In the genomic region with DNA sequence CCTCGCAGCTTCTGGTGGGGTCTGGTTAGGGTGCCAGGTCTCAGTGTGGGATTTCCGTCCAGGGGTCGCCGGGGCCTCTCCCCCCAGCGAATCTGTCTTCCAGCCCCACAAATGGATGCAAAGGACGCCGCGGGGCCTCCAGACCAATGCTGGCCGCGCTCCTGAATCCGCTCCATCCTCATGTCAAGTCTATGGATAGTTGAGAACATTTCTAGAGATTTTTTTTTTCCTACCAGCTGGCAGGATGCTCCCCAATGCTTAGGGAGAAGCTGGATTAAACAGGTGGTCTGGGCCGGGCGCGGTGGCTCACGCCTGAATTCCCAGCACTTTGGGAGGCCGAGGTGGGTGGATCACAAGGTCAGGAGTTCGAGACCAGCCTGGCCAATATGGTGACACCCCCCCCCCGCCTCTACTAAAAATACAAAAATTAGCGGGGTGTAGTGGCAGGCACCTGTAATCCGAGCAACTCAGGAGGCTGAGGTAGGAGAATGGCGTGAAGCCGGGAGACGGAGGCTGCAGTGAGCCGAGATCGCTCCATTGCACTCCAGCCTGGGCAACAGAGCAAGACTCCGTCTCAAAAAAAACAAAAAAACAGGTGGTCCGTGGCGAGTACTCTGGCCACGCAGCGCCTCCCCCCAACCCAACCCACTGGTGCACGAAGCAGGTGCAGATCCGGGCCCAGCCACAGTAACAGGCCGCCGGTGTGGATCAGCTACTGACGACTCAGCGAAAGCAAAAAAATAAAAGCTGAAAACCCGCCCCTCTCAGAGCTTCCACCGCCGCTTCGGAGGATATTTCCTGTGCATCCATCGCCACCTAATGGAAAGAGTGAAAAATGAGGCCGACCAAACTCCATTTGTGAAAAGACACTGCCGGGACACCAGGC, we compare ENCODE assay signal across 8 cellular contexts. TPM values are rescaled to one million over a fixed set of nuclear protein-coding genes. Genes with fewer than 3 reads are reported as not detected.
DNase-seq lines count a peak whose midpoint lies in the region; ATAC-seq, FAIRE-seq and TF ChIP-seq lines count a peak whose summit lies in the region.

No MANE protein-coding gene starts in this region.

- H3K4me3 ChIP-seq in adipocyte (ENCODE audit: low read length) (peak overlapping the region; percentile 77), upper lobe of left lung (peak overlapping the region in 3 of 4 donors; percentile 79 to 88 (median 81))

- H3K36me3 ChIP-seq in adipocyte (ENCODE audit: control insufficient read depth, insufficient read depth, low read length, severe bottlenecking) (no peaks in the 10 kb centered on the region), upper lobe of left lung (no peaks in the 10 kb centered on the region)

- no peak for TF ChIP-seq EP300 in upper lobe of left lung (IDR thresholded peaks at IDR 0.05)

- peak; percentile 76 for DNase-seq in NCI-H1105 treated with DMSO at 0.1 percent for 48 hours (lab: John Stamatoyannopoulos, UW)
- peak; percentile 75 for DNase-seq in T follicular helper cell (ENCODE audit: low read depth)
- DNase-seq in adipocyte (ENCODE audit: low read depth), result peak; percentile 97
- peak; percentile 77 for DNase-seq in left cardiac atrium
- DNase-seq in posterior cingulate gyrus, result peak; percentile 57 to 95 (median 72)
- DNase-seq in upper lobe of left lung, result peak; percentile 73 to 76

- peak overlapping the region; percentile 67 to 87 (median 77) for H3K27ac ChIP-seq in upper lobe of left lung

- intact Hi-C loops in left cardiac atrium (cut with DNase I) (loop anchor here (2.0 to 5.0 kb wide), 2 partner anchors 186 to 198 kb away; a partner anchor contains a TSS), posterior cingulate gyrus (cut with DNase I) (loop anchor here (1.0 kb wide), 1 partner anchor 185 kb away; no protein-coding TSS in a partner anchor)

- 25 to 27% methylated on average over 37 to 43 of the region's 43 CpGs for WGBS in upper lobe of left lung, 2 donors

- H3K9ac ChIP-seq in adipocyte (ENCODE audit: low read length), result peak overlapping the region; percentile 72

- H3K4me1 ChIP-seq in adipocyte (ENCODE audit: control insufficient read depth, insufficient read depth, low read length) (peaks cover 18% of the 10 kb centered on the region), upper lobe of left lung (peaks cover 15 to 35% (median 21%) of the 10 kb centered on the region in 4 donors)

- H3K27me3 ChIP-seq in adipocyte (replicated peaks; ENCODE audit: control insufficient read depth, insufficient read depth, low read length) (no peaks in the 10 kb centered on the region), upper lobe of left lung (peaks cover 0 to 4% (median 0%) of the 10 kb centered on the region in 4 donors)

- TF ChIP-seq CTCF in upper lobe of left lung (IDR thresholded peaks at IDR 0.05), result peak; percentile 67 to 81 (median 70)

- TF ChIP-seq POLR2A in upper lobe of left lung (IDR thresholded peaks at IDR 0.05), result no peak

- FAIRE-seq in A204.1 (lab: Jason Lieb, UNC), result peak; percentile 94

- H3K9me3 ChIP-seq in adipocyte (ENCODE audit: control insufficient read depth, low read length) (no peaks in the 10 kb centered on the region), upper lobe of left lung (no peaks in the 10 kb centered on the region)

- ATAC-seq in GM19395 (IDR thresholded peaks at IDR 0.05; ENCODE audit: unreplicated experiment) (peak; percentile 63), left cardiac atrium (peak; percentile 61 to 76), upper lobe of left lung (ENCODE audit: low FRiP score in 2 of 2) (peak; percentile 85 to 90)

RNA-seq across cellular contexts. Expression of a gene that starts 1.1 kb away (rescaled TPM):
- total RNA-seq in left cardiac atrium (10 to 100 TPM; 16.7 to 20.8 TPM), upper lobe of left lung (10 to 100 TPM; 32.4 to 63.1 (median 52.2) TPM)

RNA-seq across cellular contexts. Expression of a gene that starts 16.3 kb away (rescaled TPM):
- total RNA-seq in left cardiac atrium, result 10 to 100 TPM; 13.2 to 15.6 TPM
- 10 to 100 TPM in 2 of 6 donors, 1 to 10 TPM in 4; 6.3 to 13.5 (median 8.9) TPM for total RNA-seq in upper lobe of left lung

Comparison
In these comparisons a context has a peak if more than half of its experiments do, and no peak if none do; other contexts are left out.
1. Peak in every context shown above with its lines: DNase-seq, ATAC-seq, H3K4me3 ChIP-seq and H3K27ac ChIP-seq.